1 cellular context compared by ENCODE assay signal in the genomic region with DNA sequence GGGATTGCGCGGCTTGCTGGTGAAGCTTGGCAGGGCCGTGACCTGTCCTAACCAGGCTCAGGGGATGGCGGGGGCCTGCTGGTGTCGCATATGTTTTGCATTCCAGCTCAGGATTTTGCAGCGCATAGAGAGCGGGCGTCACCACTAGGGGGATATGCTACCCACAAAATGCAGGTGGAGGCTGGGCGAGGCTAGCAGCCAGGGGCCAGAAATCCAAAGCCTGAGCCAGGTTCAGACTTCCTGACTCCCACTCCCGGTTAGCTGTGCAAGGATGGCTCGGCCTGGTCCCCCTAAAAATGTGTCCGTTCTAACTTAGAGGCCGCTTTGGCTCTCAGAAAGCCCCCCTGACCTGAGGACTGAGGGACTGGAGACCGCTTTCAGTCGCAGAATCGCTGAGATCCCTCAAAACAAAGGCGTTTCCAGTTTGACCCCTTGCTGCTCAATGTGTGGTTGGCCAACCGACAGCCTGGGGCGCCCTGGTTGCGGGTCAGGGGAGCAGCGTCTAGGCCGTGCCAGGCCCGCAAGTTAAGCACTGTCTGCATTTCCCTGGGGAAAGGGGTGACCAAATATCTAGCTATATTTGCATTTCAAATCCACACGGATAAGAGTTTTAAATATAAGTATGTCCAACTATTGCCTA.
A peak's percentile ranks its signal among the peaks of the same experiment; 100 is the strongest.
TF ChIP-seq lines count a peak whose summit lies in the region.

No MANE protein-coding gene starts in this region.

TF ChIP-seq in HepG2, 621 proteins besides CTCF, POLR2A, EP300 and RAD21 (continued from another document):
- TF ChIP-seq, protein P1, sequence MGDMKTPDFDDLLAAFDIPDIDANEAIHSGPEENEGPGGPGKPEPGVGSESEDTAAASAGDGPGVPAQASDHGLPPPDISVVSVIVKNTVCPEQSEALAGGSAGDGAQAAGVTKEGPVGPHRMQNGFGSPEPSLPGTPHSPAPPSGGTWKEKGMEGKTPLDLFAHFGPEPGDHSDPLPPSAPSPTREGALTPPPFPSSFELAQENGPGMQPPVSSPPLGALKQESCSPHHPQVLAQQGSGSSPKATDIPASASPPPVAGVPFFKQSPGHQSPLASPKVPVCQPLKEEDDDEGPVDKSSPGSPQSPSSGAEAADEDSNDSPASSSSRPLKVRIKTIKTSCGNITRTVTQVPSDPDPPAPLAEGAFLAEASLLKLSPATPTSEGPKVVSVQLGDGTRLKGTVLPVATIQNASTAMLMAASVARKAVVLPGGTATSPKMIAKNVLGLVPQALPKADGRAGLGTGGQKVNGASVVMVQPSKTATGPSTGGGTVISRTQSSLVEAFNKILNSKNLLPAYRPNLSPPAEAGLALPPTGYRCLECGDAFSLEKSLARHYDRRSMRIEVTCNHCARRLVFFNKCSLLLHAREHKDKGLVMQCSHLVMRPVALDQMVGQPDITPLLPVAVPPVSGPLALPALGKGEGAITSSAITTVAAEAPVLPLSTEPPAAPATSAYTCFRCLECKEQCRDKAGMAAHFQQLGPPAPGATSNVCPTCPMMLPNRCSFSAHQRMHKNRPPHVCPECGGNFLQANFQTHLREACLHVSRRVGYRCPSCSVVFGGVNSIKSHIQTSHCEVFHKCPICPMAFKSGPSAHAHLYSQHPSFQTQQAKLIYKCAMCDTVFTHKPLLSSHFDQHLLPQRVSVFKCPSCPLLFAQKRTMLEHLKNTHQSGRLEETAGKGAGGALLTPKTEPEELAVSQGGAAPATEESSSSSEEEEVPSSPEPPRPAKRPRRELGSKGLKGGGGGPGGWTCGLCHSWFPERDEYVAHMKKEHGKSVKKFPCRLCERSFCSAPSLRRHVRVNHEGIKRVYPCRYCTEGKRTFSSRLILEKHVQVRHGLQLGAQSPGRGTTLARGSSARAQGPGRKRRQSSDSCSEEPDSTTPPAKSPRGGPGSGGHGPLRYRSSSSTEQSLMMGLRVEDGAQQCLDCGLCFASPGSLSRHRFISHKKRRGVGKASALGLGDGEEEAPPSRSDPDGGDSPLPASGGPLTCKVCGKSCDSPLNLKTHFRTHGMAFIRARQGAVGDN (CRISPR knock-in tag; IDR thresholded peaks at IDR 0.05) = peak; percentile 57
- TF ChIP-seq HNRNPL (IDR thresholded peaks at IDR 0.05; ENCODE audit: low read depth, low read length) (0 out of 2 replicates have a peak, but pooled peaks have one; percentile 38), SALL1 (CRISPR knock-in tag; IDR thresholded peaks at IDR 0.05) (peak; percentile 43; the same call in 1 of the 2 replicates), PHF8 (CRISPR knock-in tag; IDR thresholded peaks at IDR 0.05) (0 out of 2 replicates have a peak, but pooled peaks have one; percentile 16), POLR2G (IDR thresholded peaks at IDR 0.05; ENCODE audit: low read depth, low read length) (peak; percentile 52; the same call in 1 of the 2 replicates), MED1 (CRISPR knock-in tag; IDR thresholded peaks at IDR 0.05) (peak; percentile 15; the same call in 1 of the 2 replicates), NR2F6 (IDR thresholded peaks at IDR 0.05) (no peak), NR2F6 (CRISPR knock-in tag; IDR thresholded peaks at IDR 0.05) (peak; percentile 34; the same call in 1 of the 2 replicates), PHB2 (IDR thresholded peaks at IDR 0.05; ENCODE audit: partially characterized antibody) (no peak), GABPB1 (CRISPR knock-in tag; IDR thresholded peaks at IDR 0.05) (0 out of 2 replicates have a peak, but pooled peaks have one; percentile 14), ZFX (CRISPR knock-in tag; IDR thresholded peaks at IDR 0.05; ENCODE audit: low read depth) (peak; percentile 36; the same call in 1 of the 2 replicates), ZNF264 (CRISPR knock-in tag; IDR thresholded peaks at IDR 0.05) (0 out of 2 replicates have a peak, but pooled peaks have one; percentile 23), RXRA (CRISPR knock-in tag; IDR thresholded peaks at IDR 0.05) (peak; percentile 38; the same call in 1 of the 2 replicates), ZNF7 (CRISPR knock-in tag; IDR thresholded peaks at IDR 0.05) (no peak), ZKSCAN5 (CRISPR knock-in tag; IDR thresholded peaks at IDR 0.05) (no peak), STAG1 (CRISPR knock-in tag; IDR thresholded peaks at IDR 0.05) (peak; percentile 60), ZBTB7A (CRISPR knock-in tag; IDR thresholded peaks at IDR 0.05) (no peak), ZNF12 (CRISPR knock-in tag; IDR thresholded peaks at IDR 0.05) (no peak), ZFY (CRISPR knock-in tag; IDR thresholded peaks at IDR 0.05) (peak; percentile 50; the same call in 1 of the 2 replicates), XRCC5 (optimal IDR thresholded peaks at IDR 0.05; ENCODE audit: low read length) (peak; percentile 17), ZNF292 (CRISPR knock-in tag; IDR thresholded peaks at IDR 0.05; ENCODE audit: borderline replicate concordance, low read depth) (peak; percentile 21; the same call in 1 of the 2 replicates), ZBTB7B (CRISPR knock-in tag; IDR thresholded peaks at IDR 0.05) (0 out of 2 replicates have a peak, but pooled peaks have one; percentile 57), MZF1 (CRISPR knock-in tag; IDR thresholded peaks at IDR 0.05; ENCODE audit: borderline replicate concordance) (no peak), SMC3 (IDR thresholded peaks at IDR 0.05; ENCODE audit: low read length) (peak; percentile 6; the same call in 1 of the 2 replicates), CBFB (CRISPR knock-in tag; IDR thresholded peaks at IDR 0.05) (0 out of 2 replicates have a peak, but pooled peaks have one; percentile 33), MYC (CRISPR knock-in tag; IDR thresholded peaks at IDR 0.05; ENCODE audit: borderline replicate concordance) (0 out of 2 replicates have a peak, but pooled peaks have one; percentile 20)
- TF ChIP-seq, protein P2, sequence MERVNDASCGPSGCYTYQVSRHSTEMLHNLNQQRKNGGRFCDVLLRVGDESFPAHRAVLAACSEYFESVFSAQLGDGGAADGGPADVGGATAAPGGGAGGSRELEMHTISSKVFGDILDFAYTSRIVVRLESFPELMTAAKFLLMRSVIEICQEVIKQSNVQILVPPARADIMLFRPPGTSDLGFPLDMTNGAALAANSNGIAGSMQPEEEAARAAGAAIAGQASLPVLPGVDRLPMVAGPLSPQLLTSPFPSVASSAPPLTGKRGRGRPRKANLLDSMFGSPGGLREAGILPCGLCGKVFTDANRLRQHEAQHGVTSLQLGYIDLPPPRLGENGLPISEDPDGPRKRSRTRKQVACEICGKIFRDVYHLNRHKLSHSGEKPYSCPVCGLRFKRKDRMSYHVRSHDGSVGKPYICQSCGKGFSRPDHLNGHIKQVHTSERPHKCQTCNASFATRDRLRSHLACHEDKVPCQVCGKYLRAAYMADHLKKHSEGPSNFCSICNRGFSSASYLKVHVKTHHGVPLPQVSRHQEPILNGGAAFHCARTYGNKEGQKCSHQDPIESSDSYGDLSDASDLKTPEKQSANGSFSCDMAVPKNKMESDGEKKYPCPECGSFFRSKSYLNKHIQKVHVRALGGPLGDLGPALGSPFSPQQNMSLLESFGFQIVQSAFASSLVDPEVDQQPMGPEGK (CRISPR knock-in tag; IDR thresholded peaks at IDR 0.05) = peak; percentile 59
- TF ChIP-seq, protein P3, sequence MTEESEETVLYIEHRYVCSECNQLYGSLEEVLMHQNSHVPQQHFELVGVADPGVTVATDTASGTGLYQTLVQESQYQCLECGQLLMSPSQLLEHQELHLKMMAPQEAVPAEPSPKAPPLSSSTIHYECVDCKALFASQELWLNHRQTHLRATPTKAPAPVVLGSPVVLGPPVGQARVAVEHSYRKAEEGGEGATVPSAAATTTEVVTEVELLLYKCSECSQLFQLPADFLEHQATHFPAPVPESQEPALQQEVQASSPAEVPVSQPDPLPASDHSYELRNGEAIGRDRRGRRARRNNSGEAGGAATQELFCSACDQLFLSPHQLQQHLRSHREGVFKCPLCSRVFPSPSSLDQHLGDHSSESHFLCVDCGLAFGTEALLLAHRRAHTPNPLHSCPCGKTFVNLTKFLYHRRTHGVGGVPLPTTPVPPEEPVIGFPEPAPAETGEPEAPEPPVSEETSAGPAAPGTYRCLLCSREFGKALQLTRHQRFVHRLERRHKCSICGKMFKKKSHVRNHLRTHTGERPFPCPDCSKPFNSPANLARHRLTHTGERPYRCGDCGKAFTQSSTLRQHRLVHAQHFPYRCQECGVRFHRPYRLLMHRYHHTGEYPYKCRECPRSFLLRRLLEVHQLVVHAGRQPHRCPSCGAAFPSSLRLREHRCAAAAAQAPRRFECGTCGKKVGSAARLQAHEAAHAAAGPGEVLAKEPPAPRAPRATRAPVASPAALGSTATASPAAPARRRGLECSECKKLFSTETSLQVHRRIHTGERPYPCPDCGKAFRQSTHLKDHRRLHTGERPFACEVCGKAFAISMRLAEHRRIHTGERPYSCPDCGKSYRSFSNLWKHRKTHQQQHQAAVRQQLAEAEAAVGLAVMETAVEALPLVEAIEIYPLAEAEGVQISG (CRISPR knock-in tag; IDR thresholded peaks at IDR 0.05) = 0 out of 2 replicates have a peak, but pooled peaks have one; percentile 37
- TF ChIP-seq, protein P4, sequence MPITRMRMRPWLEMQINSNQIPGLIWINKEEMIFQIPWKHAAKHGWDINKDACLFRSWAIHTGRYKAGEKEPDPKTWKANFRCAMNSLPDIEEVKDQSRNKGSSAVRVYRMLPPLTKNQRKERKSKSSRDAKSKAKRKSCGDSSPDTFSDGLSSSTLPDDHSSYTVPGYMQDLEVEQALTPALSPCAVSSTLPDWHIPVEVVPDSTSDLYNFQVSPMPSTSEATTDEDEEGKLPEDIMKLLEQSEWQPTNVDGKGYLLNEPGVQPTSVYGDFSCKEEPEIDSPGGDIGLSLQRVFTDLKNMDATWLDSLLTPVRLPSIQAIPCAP (CRISPR knock-in tag; IDR thresholded peaks at IDR 0.05; ENCODE audit: low read depth) = no peak
- TF ChIP-seq, protein P5, sequence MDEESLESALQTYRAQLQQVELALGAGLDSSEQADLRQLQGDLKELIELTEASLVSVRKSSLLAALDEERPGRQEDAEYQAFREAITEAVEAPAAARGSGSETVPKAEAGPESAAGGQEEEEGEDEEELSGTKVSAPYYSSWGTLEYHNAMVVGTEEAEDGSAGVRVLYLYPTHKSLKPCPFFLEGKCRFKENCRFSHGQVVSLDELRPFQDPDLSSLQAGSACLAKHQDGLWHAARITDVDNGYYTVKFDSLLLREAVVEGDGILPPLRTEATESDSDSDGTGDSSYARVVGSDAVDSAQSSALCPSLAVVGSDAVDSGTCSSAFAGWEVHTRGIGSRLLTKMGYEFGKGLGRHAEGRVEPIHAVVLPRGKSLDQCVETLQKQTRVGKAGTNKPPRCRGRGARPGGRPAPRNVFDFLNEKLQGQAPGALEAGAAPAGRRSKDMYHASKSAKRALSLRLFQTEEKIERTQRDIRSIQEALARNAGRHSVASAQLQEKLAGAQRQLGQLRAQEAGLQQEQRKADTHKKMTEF (CRISPR knock-in tag; IDR thresholded peaks at IDR 0.05) = no peak
- TF ChIP-seq, protein P6, sequence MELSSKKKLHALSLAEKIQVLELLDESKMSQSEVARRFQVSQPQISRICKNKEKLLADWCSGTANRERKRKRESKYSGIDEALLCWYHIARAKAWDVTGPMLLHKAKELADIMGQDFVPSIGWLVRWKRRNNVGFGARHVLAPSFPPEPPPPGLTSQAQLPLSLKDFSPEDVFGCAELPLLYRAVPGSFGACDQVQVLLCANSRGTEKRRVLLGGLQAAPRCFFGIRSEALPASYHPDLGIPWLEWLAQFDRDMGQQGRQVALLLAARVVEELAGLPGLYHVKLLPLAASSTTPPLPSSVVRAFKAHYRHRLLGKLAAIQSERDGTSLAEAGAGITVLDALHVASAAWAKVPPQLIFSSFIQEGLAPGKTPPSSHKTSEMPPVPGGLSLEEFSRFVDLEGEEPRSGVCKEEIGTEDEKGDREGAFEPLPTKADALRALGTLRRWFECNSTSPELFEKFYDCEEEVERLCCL (CRISPR knock-in tag; IDR thresholded peaks at IDR 0.05; ENCODE audit: borderline replicate concordance) = no peak
TF ChIP-seq in HepG2: peak in this region for 28.
